ENCODE assay signal across 27 cellular contexts in genomic region chr2:1860931-1861330, GRCh38.
"Had no signal": no experiment of that assay in that cellular context is flagged by ENCODE, and none has a peak within 500 bp of the region (broad histone marks: within the 10 kb centered on the region; RNA-seq: fewer than 3 reads in every experiment).

No MANE protein-coding gene starts in this region.

- H3K27me3 ChIP-seq: testis, thyroid gland, upper lobe of left lung had no signal

- H3K4me3 Mint-ChIP-seq: naive B cell; natural killer cell; nephron progenitor cell; stimulated activated naive B cell treated with anti-CD40 and anti-IgM and Interleukin-4, amounts not matched to agents 10 μg/mL and 1 μg/mL and 100 μg/mL, for 72 hours had no signal

- H3K9me3 Mint-ChIP-seq: naive B cell; natural killer cell; nephron progenitor cell; stimulated activated naive B cell treated with anti-CD40 and anti-IgM and Interleukin-4, amounts not matched to agents 10 μg/mL and 1 μg/mL and 100 μg/mL, for 72 hours had no signal

- H3K36me3 Mint-ChIP-seq: naive B cell; natural killer cell; stimulated activated naive B cell treated with anti-CD40 and anti-IgM and Interleukin-4, amounts not matched to agents 10 μg/mL and 1 μg/mL and 100 μg/mL, for 72 hours had no signal

- H3K4me3 ChIP-seq: heart right ventricle, hepatocyte, lower lobe of right lung, prostate gland, skin epidermis, stomach, testis, thyroid gland, transverse colon, upper lobe of left lung had no signal

- H3K36me3 ChIP-seq: heart right ventricle, lower lobe of right lung, prostate gland, stomach, thyroid gland, transverse colon, upper lobe of left lung had no signal

- H3K4me1 ChIP-seq: heart right ventricle, lower lobe of right lung, prostate gland, stomach, testis, transverse colon, upper lobe of left lung had no signal

- H3K79me2 ChIP-seq: hepatocyte had no signal

- H3K27ac ChIP-seq: heart right ventricle, hepatocyte, lower lobe of right lung, prostate gland, skin epidermis, stomach, testis, thyroid gland, transverse colon, upper lobe of left lung had no signal

- DNase-seq: glutamatergic neuron; heart right ventricle; kidney glomerular epithelial cell; left cardiac atrium; lower lobe of right lung; mammary epithelial cell; mesenchymal stem cell; naive B cell; natural killer cell; nephron progenitor cell; nucleus accumbens; retina; right cardiac atrium; stimulated activated CD4-positive, alpha-beta T cell treated with anti-CD3 and anti-CD28 coated beads, Interleukin-12 subunit alpha, Interleukin-12 subunit beta, amount 100 ng/mL, for 4 hours; stimulated activated CD4-positive, alpha-beta T cell treated with anti-CD3 and anti-CD28 coated beads, Interleukin-15, amount 100 ng/mL, for 24 hours; stimulated activated CD4-positive, alpha-beta T cell treated with anti-CD3 and anti-CD28 coated beads, Interleukin-2, amount 100 ng/mL, for 24 hours; stimulated activated CD4-positive, alpha-beta T cell treated with anti-CD3 and anti-CD28 coated beads, Interleukin-4, amount 100 ng/mL, for 1 hour; stimulated activated naive B cell treated with anti-CD40 and anti-IgM and Interleukin-4, amounts not matched to agents 10 μg/mL and 1 μg/mL and 100 μg/mL, for 72 hours; stimulated activated naive CD8-positive, alpha-beta T cell treated with anti-CD3 and anti-CD28 coated beads, Interleukin-15, Interleukin-2, amounts not matched to agents 100 U/mL and 50 U/mL, for 24 hours; stomach; testis; thyroid gland; transverse colon had no signal

- H2AFZ ChIP-seq: hepatocyte had no signal

- H3K4me2 ChIP-seq: hepatocyte had no signal

- H3K27ac Mint-ChIP-seq: naive B cell; natural killer cell; nephron progenitor cell; stimulated activated naive B cell treated with anti-CD40 and anti-IgM and Interleukin-4, amounts not matched to agents 10 μg/mL and 1 μg/mL and 100 μg/mL, for 72 hours had no signal

- H3K9me3 ChIP-seq: heart right ventricle, lower lobe of right lung, prostate gland, stomach, testis, thyroid gland, transverse colon, upper lobe of left lung had no signal
